ENCODE assay signal across 1 cellular context in the genomic region with DNA sequence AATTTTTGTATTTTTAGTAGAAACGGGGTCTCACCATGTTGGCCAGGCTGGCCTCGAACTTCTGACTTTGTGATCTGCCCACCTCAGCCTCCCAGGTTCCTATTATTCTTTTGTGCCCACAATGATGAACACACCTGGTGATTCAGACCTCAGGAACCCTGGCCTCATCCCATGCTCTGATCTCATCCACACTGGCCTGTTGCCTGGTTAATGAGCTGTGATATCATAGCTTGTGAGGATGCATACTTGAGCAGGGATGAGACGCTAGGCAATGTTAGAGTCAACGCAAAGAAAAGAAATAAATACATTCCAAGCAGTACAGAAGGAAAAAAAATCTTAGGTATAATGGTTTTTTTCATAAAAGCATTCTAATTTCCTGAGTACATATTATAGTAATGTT.
TF ChIP-seq lines count a peak whose summit lies in the region.

No MANE protein-coding gene starts in this region.

TF ChIP-seq in IMR-90, 13 proteins besides CTCF, POLR2A, EP300 and RAD21 (continued from another document):
- no peak for TF ChIP-seq BHLHE40 (IDR thresholded peaks at IDR 0.05; ENCODE audit: low read depth, low read length)
